ENCODE assay signal across 20 cellular contexts in genomic region chr11:115291391-115291744, GRCh38.
"Had no signal": no experiment of that assay in that cellular context is flagged by ENCODE, and none has a peak within 500 bp of the region (broad histone marks: within the 10 kb centered on the region; RNA-seq: fewer than 3 reads in every experiment).

No MANE protein-coding gene starts in this region.

- H3K27ac Mint-ChIP-seq: activated naive CD4-positive, alpha-beta T cell treated with anti-CD3 and anti-CD28 coated beads, Interleukin-2, amount 10 ng/mL, durations not matched to agents 7 days and 5 days; natural killer cell treated with Interleukin-12 subunit alpha and Interleukin-12 subunit beta and Interleukin-15 and Interleukin-18, amount 100 ng/mL, for 72 hours; stimulated activated naive B cell treated with anti-CD40 and anti-IgM and Interleukin-4, amounts not matched to agents 10 μg/mL and 1 μg/mL and 100 μg/mL, for 72 hours; T-helper 17 cell had no signal

- H3K36me3 ChIP-seq: left lung, sigmoid colon, vagina had no signal

- H3K36me3 Mint-ChIP-seq: activated naive CD4-positive, alpha-beta T cell treated with anti-CD3 and anti-CD28 coated beads, Interleukin-2, amount 10 ng/mL, durations not matched to agents 7 days and 5 days; natural killer cell treated with Interleukin-12 subunit alpha and Interleukin-12 subunit beta and Interleukin-15 and Interleukin-18, amount 100 ng/mL, for 72 hours; stimulated activated naive B cell treated with anti-CD40 and anti-IgM and Interleukin-4, amounts not matched to agents 10 μg/mL and 1 μg/mL and 100 μg/mL, for 72 hours had no signal

- H3K27ac ChIP-seq: left lung, sigmoid colon, vagina had no signal

- H3K9me3 ChIP-seq: left lung, sigmoid colon, vagina had no signal

- H3K4me1 Mint-ChIP-seq: activated naive CD4-positive, alpha-beta T cell treated with anti-CD3 and anti-CD28 coated beads, Interleukin-2, amount 10 ng/mL, durations not matched to agents 7 days and 5 days; stimulated activated naive B cell treated with anti-CD40 and anti-IgM and Interleukin-4, amounts not matched to agents 10 μg/mL and 1 μg/mL and 100 μg/mL, for 72 hours had no signal

- H3K9me3 Mint-ChIP-seq: activated naive CD4-positive, alpha-beta T cell treated with anti-CD3 and anti-CD28 coated beads, Interleukin-2, amount 10 ng/mL, durations not matched to agents 7 days and 5 days; natural killer cell treated with Interleukin-12 subunit alpha and Interleukin-12 subunit beta and Interleukin-15 and Interleukin-18, amount 100 ng/mL, for 72 hours had no signal

- H3K4me3 Mint-ChIP-seq: activated naive CD4-positive, alpha-beta T cell treated with anti-CD3 and anti-CD28 coated beads, Interleukin-2, amount 10 ng/mL, durations not matched to agents 7 days and 5 days; natural killer cell treated with Interleukin-12 subunit alpha and Interleukin-12 subunit beta and Interleukin-15 and Interleukin-18, amount 100 ng/mL, for 72 hours; stimulated activated naive B cell treated with anti-CD40 and anti-IgM and Interleukin-4, amounts not matched to agents 10 μg/mL and 1 μg/mL and 100 μg/mL, for 72 hours; T-helper 17 cell had no signal

- H3K27me3 Mint-ChIP-seq: activated naive CD4-positive, alpha-beta T cell treated with anti-CD3 and anti-CD28 coated beads, Interleukin-2, amount 10 ng/mL, durations not matched to agents 7 days and 5 days had no signal

- ATAC-seq: natural killer cell treated with Interleukin-12 subunit alpha and Interleukin-12 subunit beta and Interleukin-15 and Interleukin-18, amount 100 ng/mL, for 72 hours; stimulated activated naive B cell treated with anti-CD40 and anti-IgM and Interleukin-4, amounts not matched to agents 10 μg/mL and 1 μg/mL and 100 μg/mL, for 72 hours; T-helper 17 cell had no signal

- H3K27me3 ChIP-seq: left lung, sigmoid colon, vagina had no signal

- DNase-seq: activated CD4-positive, alpha-beta T cell treated with anti-CD3 and anti-CD28 coated beads for 4 hours; activated CD4-positive, alpha-beta T cell treated with anti-CD3 and anti-CD28 coated beads, Interleukin-2, amount 50 U/mL, for 48 hours; activated CD4-positive, CD25-positive, alpha-beta regulatory T cell; activated CD8-positive, alpha-beta memory T cell treated with anti-CD3 and anti-CD28 coated beads, Interleukin-2, amount 50 U/mL, for 48 hours; activated naive CD4-positive, alpha-beta T cell treated with anti-CD3 and anti-CD28 coated beads, Interleukin-2, amount 10 ng/mL, durations not matched to agents 7 days and 5 days; activated T-cell treated with anti-CD3 and anti-CD28 coated beads, Interleukin-2, amount 50 U/mL, for 48 hours; cortex of kidney; erythroblast; foreskin fibroblast; kidney; left lung; posterior cingulate gyrus; sigmoid colon; stimulated activated CD4-positive, alpha-beta T cell treated with anti-CD3 and anti-CD28 coated beads, Interleukin-2, amount 100 ng/mL, for 48 hours; stimulated activated CD8-positive, alpha-beta memory T cell treated with anti-CD3 and anti-CD28 coated beads, Interleukin-4, amount 100 ng/mL, for 48 hours; stimulated activated naive B cell treated with anti-CD40 and anti-IgM and Interleukin-4, amounts not matched to agents 10 μg/mL and 1 μg/mL and 100 μg/mL, for 72 hours; T-helper 17 cell; trophoblast cell had no signal

- FAIRE-seq: kidney had no signal

- H3K4me3 ChIP-seq: left lung, sigmoid colon, vagina had no signal

- H3K4me1 ChIP-seq: left lung, sigmoid colon, vagina had no signal
